1 cellular context compared by ENCODE assay signal in genomic region chr3:72310028-72310987, GRCh38.
A peak's percentile ranks its signal among the peaks of the same experiment; 100 is the strongest.
TF ChIP-seq lines count a peak whose summit lies in the region.

No MANE protein-coding gene starts in this region.

TF ChIP-seq in GM12878, 131 proteins besides CTCF, POLR2A, EP300 and RAD21 (continued from another document):
- no peak for TF ChIP-seq ZNF592 (IDR thresholded peaks at IDR 0.05)
- TF ChIP-seq BMI1 (IDR thresholded peaks at IDR 0.05; ENCODE audit: borderline replicate concordance), result no peak
- peak; percentile 39; the same call in 1 of the 2 replicates for TF ChIP-seq RB1 (IDR thresholded peaks at IDR 0.05; ENCODE audit: borderline replicate concordance)
- TF ChIP-seq GABPA (IDR thresholded peaks at IDR 0.05; ENCODE audit: low read depth), result peak; percentile 49
- TF ChIP-seq ATF2 (IDR thresholded peaks at IDR 0.05; ENCODE audit: low read length), result 0 out of 2 replicates have a peak, but pooled peaks have one; percentile 17
- TF ChIP-seq TCF12 (IDR thresholded peaks at IDR 0.05; ENCODE audit: low read depth, low read length), result 0 out of 2 replicates have a peak, but pooled peaks have one; percentile 43
- TF ChIP-seq CREB1 (IDR thresholded peaks at IDR 0.05; ENCODE audit: low read depth), result 0 out of 2 replicates have a peak, but pooled peaks have one; percentile 23
- TF ChIP-seq TCF3 (IDR thresholded peaks at IDR 0.05; ENCODE audit: borderline replicate concordance, insufficient read depth, low read depth, low read length), result peak; percentile 32; the same call in 1 of the 2 replicates
- peak; percentile 50 for TF ChIP-seq SKIL (IDR thresholded peaks at IDR 0.05; ENCODE audit: low read depth, poor library complexity, severe bottlenecking)
- 0 out of 2 replicates have a peak, but pooled peaks have one; percentile 63 for TF ChIP-seq HDGF (IDR thresholded peaks at IDR 0.05)
- no peak for TF ChIP-seq CHD4 (IDR thresholded peaks at IDR 0.05)
- peak; percentile 95 for TF ChIP-seq MEF2B (IDR thresholded peaks at IDR 0.05; ENCODE audit: partially characterized antibody, poor library complexity, severe bottlenecking)
- peak; percentile 75 for TF ChIP-seq MEF2A (IDR thresholded peaks at IDR 0.05; ENCODE audit: insufficient read depth, low read depth, low read length)
- TF ChIP-seq CHD1 (IDR thresholded peaks at IDR 0.05; ENCODE audit: low read depth, low read length), result no peak
- TF ChIP-seq CUX1 (IDR thresholded peaks at IDR 0.05; ENCODE audit: insufficient replicate concordance, low read depth, low read length), result peak; percentile 50
- TF ChIP-seq GATAD2B (conservative IDR thresholded peaks at IDR 0.05; ENCODE audit: low read depth), result 0 out of 2 replicates have a peak, but pooled peaks have one; percentile 58
- TF ChIP-seq E4F1 (IDR thresholded peaks at IDR 0.05; ENCODE audit: borderline replicate concordance, partially characterized antibody), result no peak
- TF ChIP-seq EZH2 (IDR thresholded peaks at IDR 0.05; ENCODE audit: borderline replicate concordance, control insufficient read depth, low read depth, low read length), result no peak
- TF ChIP-seq E2F8 (IDR thresholded peaks at IDR 0.05; ENCODE audit: low read depth, partially characterized antibody), result no peak
- no peak for TF ChIP-seq PAX8 (IDR thresholded peaks at IDR 0.05)
- TF ChIP-seq TAF1 (IDR thresholded peaks at IDR 0.05; ENCODE audit: borderline replicate concordance, low read depth, low read length), result no peak
- TF ChIP-seq NR2F1 (conservative IDR thresholded peaks at IDR 0.05), result no peak
- TF ChIP-seq CREM (IDR thresholded peaks at IDR 0.05; ENCODE audit: low read depth), result 0 out of 2 replicates have a peak, but pooled peaks have one; percentile 33
